Comparison of ENCODE assay signal across 7 cellular contexts in the genomic region with DNA sequence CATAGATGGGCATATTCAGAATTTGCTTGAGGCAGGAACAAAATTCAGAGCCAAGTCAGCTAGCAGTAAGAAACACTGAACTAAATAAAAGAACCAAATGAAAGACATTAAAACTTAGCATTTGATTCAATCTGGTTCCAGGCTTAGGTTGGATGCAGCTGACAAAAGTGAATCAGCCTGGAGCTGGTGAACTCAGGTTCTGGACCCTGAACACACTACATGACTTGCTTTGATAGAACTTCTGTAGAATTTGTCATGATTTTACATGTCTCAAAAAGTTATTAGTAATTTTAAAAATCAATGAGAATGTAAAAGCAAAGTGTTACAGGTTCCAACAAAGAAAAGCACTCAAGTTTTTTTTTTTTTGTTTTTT.
A peak's percentile ranks its signal among the peaks of the same experiment; 100 is the strongest.
DNase-seq lines count a peak whose midpoint lies in the region; ATAC-seq, FAIRE-seq and TF ChIP-seq lines count a peak whose summit lies in the region.
"Not testable (repeated sequence)": the region's sequence is repeated elsewhere in the genome, so short reads cannot be mapped to it uniquely, and the experiment has no call there.

No MANE protein-coding gene starts in this region.

- not testable (repeated sequence) for H3K9me3 Mint-ChIP-seq in activated CD8-positive, alpha-beta T cell treated with anti-CD3 and anti-CD28 coated beads, Interleukin-2, amount 10 ng/mL, durations not matched to agents 7 days and 5 days (ENCODE audit: insufficient read depth); stimulated activated naive B cell treated with anti-CD40 and anti-IgM and Interleukin-4, amounts not matched to agents 10 μg/mL and 1 μg/mL and 100 μg/mL, for 72 hours

- H3K9ac ChIP-seq in HCT116 (ENCODE audit: low read length); mammary epithelial cell (ENCODE audit: insufficient read depth, low read length): not testable (repeated sequence)

- BruUV-seq in HCT116 (replicated peaks; lab: Mats Ljungman, UMichigan): not testable (repeated sequence)
- BruUV-seq in mammary epithelial cell (replicated peaks; lab: Mats Ljungman, UMichigan): TSS peak; percentile 90

- not testable (repeated sequence) for H3K27me3 Mint-ChIP-seq in activated CD8-positive, alpha-beta T cell treated with anti-CD3 and anti-CD28 coated beads, Interleukin-2, amount 10 ng/mL, durations not matched to agents 7 days and 5 days (ENCODE audit: low read depth); stimulated activated naive B cell treated with anti-CD40 and anti-IgM and Interleukin-4, amounts not matched to agents 10 μg/mL and 1 μg/mL and 100 μg/mL, for 72 hours

- not testable (repeated sequence) for H3K79me2 ChIP-seq in HCT116 (ENCODE audit: insufficient read depth, low read length); mammary epithelial cell (ENCODE audit: insufficient read depth, low read length)

- not testable (repeated sequence) for H3K4me1 Mint-ChIP-seq in activated CD8-positive, alpha-beta T cell treated with anti-CD3 and anti-CD28 coated beads, Interleukin-2, amount 10 ng/mL, durations not matched to agents 7 days and 5 days (ENCODE audit: low read depth); stimulated activated naive B cell treated with anti-CD40 and anti-IgM and Interleukin-4, amounts not matched to agents 10 μg/mL and 1 μg/mL and 100 μg/mL, for 72 hours

- FAIRE-seq in GM19239 (lab: Jason Lieb, UNC): peak; percentile 51

- POLR2A ChIA-PET in HCT116 (lab: Charles Lee); activated CD8-positive, alpha-beta T cell treated with anti-CD3 and anti-CD28 coated beads, Interleukin-2, amount 10 ng/mL, durations not matched to agents 7 days and 5 days (lab: Charles Lee): not testable (repeated sequence)

- intact Hi-C loops in HCT116 (cut with micrococcal nuclease); mammary epithelial cell (cut with micrococcal nuclease): not testable (repeated sequence)

- TF ChIP-seq POLR2A in HCT116 (IDR thresholded peaks at IDR 0.05; ENCODE audit: borderline replicate concordance, extremely low read depth, insufficient read depth, insufficient read length): not testable (repeated sequence)

- not testable (repeated sequence) for H2AFZ ChIP-seq in HCT116 (ENCODE audit: low read depth, low read length, poor library complexity, severe bottlenecking); mammary epithelial cell (ENCODE audit: low read depth, low read length)

- RAD21 ChIA-PET in HCT116 (lab: Charles Lee; ENCODE audit: low non-redundant PET in 1 of 2, low total read pairs in 2 of 2, uncharacterized antibody in 2 of 2, unreplicated experiment in 2 of 2): not testable (repeated sequence)

- H3K4me3 Mint-ChIP-seq in activated CD8-positive, alpha-beta T cell treated with anti-CD3 and anti-CD28 coated beads, Interleukin-2, amount 10 ng/mL, durations not matched to agents 7 days and 5 days; stimulated activated naive B cell treated with anti-CD40 and anti-IgM and Interleukin-4, amounts not matched to agents 10 μg/mL and 1 μg/mL and 100 μg/mL, for 72 hours: not testable (repeated sequence)

- DNase-seq in GM19239 (ENCODE audit: insufficient read length, low spot score); HCT116 (ENCODE audit: low read depth, low spot score); RWPE2 (ENCODE audit: low spot score); activated CD8-positive, alpha-beta T cell treated with anti-CD3 and anti-CD28 coated beads, Interleukin-2, amount 10 ng/mL, durations not matched to agents 7 days and 5 days; mammary epithelial cell; stimulated activated naive B cell treated with anti-CD40 and anti-IgM and Interleukin-4, amounts not matched to agents 10 μg/mL and 1 μg/mL and 100 μg/mL, for 72 hours: not testable (repeated sequence)

- dilution Hi-C loops in mammary epithelial cell (cut with HindIII; ENCODE audit: low sequenced_read_pairs): not testable (repeated sequence)

- ATAC-seq in HCT116 (0 out of 2 replicates have a peak, but pooled peaks have one; percentile 14), HG03565 (IDR thresholded peaks at IDR 0.05; ENCODE audit: unreplicated experiment) (peak; percentile 4), RWPE2 (ENCODE audit: low read depth) (0 out of 3 replicates have a peak, but pooled peaks have one; percentile 16)
- peak; percentile 26 for ATAC-seq in activated CD8-positive, alpha-beta T cell treated with anti-CD3 and anti-CD28 coated beads, Interleukin-2, amount 10 ng/mL, durations not matched to agents 7 days and 5 days
- ATAC-seq in stimulated activated naive B cell treated with anti-CD40 and anti-IgM and Interleukin-4, amounts not matched to agents 10 μg/mL and 1 μg/mL and 100 μg/mL, for 72 hours (replicated peaks): peak; percentile 4 to 9

- H3K27ac ChIP-seq in HCT116 (ENCODE audit: low read depth, low read length); RWPE2 (ENCODE audit: poor library complexity, severe bottlenecking); mammary epithelial cell (ENCODE audit: insufficient read depth, low read depth, low read length): not testable (repeated sequence)

- not testable (repeated sequence) for H3K4me2 ChIP-seq in HCT116 (ENCODE audit: low read length); mammary epithelial cell (ENCODE audit: insufficient read depth, low read depth, low read length)

- not testable (repeated sequence) for H3K27ac Mint-ChIP-seq in activated CD8-positive, alpha-beta T cell treated with anti-CD3 and anti-CD28 coated beads, Interleukin-2, amount 10 ng/mL, durations not matched to agents 7 days and 5 days; stimulated activated naive B cell treated with anti-CD40 and anti-IgM and Interleukin-4, amounts not matched to agents 10 μg/mL and 1 μg/mL and 100 μg/mL, for 72 hours

- not testable (repeated sequence) for H3K9me3 ChIP-seq in HCT116 (ENCODE audit: control insufficient read depth in 1 of 2, insufficient read depth in 1 of 2, low read depth in 1 of 2, low read length in 2 of 2); RWPE2 (ENCODE audit: severe bottlenecking); mammary epithelial cell (replicated peaks; ENCODE audit: insufficient read depth, low read length)

- H3K4me1 ChIP-seq in HCT116 (ENCODE audit: control insufficient read depth in 1 of 2, insufficient read depth in 2 of 2, low read length in 2 of 2); RWPE2 (ENCODE audit: insufficient read depth, poor library complexity, severe bottlenecking); mammary epithelial cell (ENCODE audit: insufficient read depth, low read length): not testable (repeated sequence)

- not testable (repeated sequence) for H3K9me2 ChIP-seq in HCT116 (ENCODE audit: insufficient read depth)

- not testable (repeated sequence) for H3K36me3 Mint-ChIP-seq in activated CD8-positive, alpha-beta T cell treated with anti-CD3 and anti-CD28 coated beads, Interleukin-2, amount 10 ng/mL, durations not matched to agents 7 days and 5 days (ENCODE audit: low read depth); stimulated activated naive B cell treated with anti-CD40 and anti-IgM and Interleukin-4, amounts not matched to agents 10 μg/mL and 1 μg/mL and 100 μg/mL, for 72 hours

- H3K4me3 ChIP-seq in HCT116 (replicated peaks in 1 of 2; ENCODE audit: low read depth in 1 of 2, low read length in 2 of 2); RWPE2 (ENCODE audit: severe bottlenecking); mammary epithelial cell (replicated peaks in 1 of 3; ENCODE audit: insufficient read depth in 1 of 3, low read depth in 2 of 3, low read length in 3 of 3): not testable (repeated sequence)

- TF ChIP-seq CTCF in HCT116 (IDR thresholded peaks at IDR 0.05 in 2 of 3, conservative IDR thresholded peaks at IDR 0.05 in 1 of 3; ENCODE audit: borderline replicate concordance in 1 of 3, insufficient read depth in 1 of 3, low read depth in 2 of 3, low read length in 2 of 3); RWPE2 (IDR thresholded peaks at IDR 0.05; ENCODE audit: poor library complexity, severe bottlenecking); mammary epithelial cell (conservative IDR thresholded peaks at IDR 0.05 in 1 of 2, IDR thresholded peaks at IDR 0.05 in 1 of 2; ENCODE audit: extremely low read depth in 1 of 2, insufficient read depth in 1 of 2, low read depth in 1 of 2, low read length in 2 of 2): not testable (repeated sequence)

- not testable (repeated sequence) for H3K27me3 ChIP-seq in HCT116 (ENCODE audit: insufficient read depth, low read length); RWPE2 (ENCODE audit: insufficient read depth, poor library complexity, severe bottlenecking); mammary epithelial cell (ENCODE audit: insufficient read depth, low read length)

- H4K20me1 ChIP-seq in HCT116 (ENCODE audit: insufficient read depth); mammary epithelial cell (ENCODE audit: insufficient read depth, low read length): not testable (repeated sequence)

- not testable (repeated sequence) for TF ChIP-seq RAD21 in HCT116 (IDR thresholded peaks at IDR 0.05; ENCODE audit: low read depth)

- CTCF ChIA-PET in HCT116 (lab: Charles Lee); activated CD8-positive, alpha-beta T cell treated with anti-CD3 and anti-CD28 coated beads, Interleukin-2, amount 10 ng/mL, durations not matched to agents 7 days and 5 days (lab: Charles Lee); mammary epithelial cell (lab: Charles Lee; ENCODE audit: low non-redundant PET): not testable (repeated sequence)

- in situ Hi-C loops in mammary epithelial cell (cut with MboI; ENCODE audit: low sequenced_read_pairs in 2 of 2): not testable (repeated sequence)

- not testable (repeated sequence) for H3K36me3 ChIP-seq in HCT116 (ENCODE audit: control insufficient read depth in 1 of 2, insufficient read depth in 2 of 2, low read length in 2 of 2); RWPE2 (ENCODE audit: low read depth); mammary epithelial cell (ENCODE audit: insufficient read depth, low read length)
